In the genomic region with DNA sequence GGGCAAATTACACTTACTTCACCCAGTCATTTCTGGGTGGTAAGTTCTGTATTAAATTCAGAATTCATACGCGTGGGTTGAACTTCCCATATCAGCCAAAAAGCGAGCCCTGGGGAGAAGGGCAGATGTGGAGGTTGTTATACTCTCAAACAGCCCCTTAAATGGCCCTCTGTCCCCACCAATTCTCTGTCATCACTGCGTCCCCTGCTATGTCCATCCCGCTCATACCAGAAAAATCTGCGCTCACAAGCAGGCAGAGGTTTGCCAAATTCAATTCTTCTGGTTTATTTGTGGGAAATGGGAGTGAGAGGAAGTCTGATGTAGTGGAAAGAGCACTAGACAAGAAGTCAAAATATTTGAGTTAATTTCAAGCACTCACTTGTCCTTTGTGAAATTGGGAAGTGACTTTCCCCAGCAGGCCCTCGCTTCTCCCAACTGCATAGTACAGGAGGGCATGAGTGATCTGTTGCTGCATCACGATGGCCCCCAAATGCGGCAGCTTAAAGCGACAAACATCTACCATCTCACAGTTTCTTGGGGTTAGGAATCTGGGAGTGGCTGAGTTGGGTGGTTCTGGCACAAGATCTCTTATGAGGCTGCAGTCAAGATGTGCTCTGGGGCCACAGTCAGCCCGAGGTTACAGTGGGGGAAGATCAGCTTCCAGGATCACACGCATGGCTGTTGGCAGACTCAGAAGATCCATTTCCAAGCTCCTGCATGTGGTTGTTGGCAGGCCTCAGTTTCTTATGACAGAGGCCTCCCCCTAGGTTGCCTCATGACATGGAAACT, we compare ENCODE assay signal across 21 cellular contexts.
DNase-seq lines count a peak whose midpoint lies in the region; ATAC-seq and TF ChIP-seq lines count a peak whose summit lies in the region.
"Had no signal": no experiment of that assay in that cellular context is flagged by ENCODE, and none has a peak within 500 bp of the region (broad histone marks: within the 10 kb centered on the region; RNA-seq: fewer than 3 reads in every experiment).

No MANE protein-coding gene starts in this region.

- no peaks in the 10 kb centered on the region for H3K27me3 ChIP-seq in vagina
- H3K27me3 ChIP-seq: ascending aorta, pancreas had no signal

- TF ChIP-seq CTCF in nephron (IDR thresholded peaks at IDR 0.05; ENCODE audit: unreplicated experiment in 3 of 3), result no peak
- TF ChIP-seq CTCF in vagina (IDR thresholded peaks at IDR 0.05), result no peak

- peak overlapping the region in 2 of 3 experiments; percentile 58 to 74 for H3K27ac Mint-ChIP-seq in nephron
- H3K27ac Mint-ChIP-seq: activated CD8-positive, alpha-beta memory T cell treated with anti-CD3 and anti-CD28 coated beads, Interleukin-2, amount 10 ng/mL, durations not matched to agents 7 days and 5 days had no signal

- no peak overlapping the region for H3K27ac ChIP-seq in vagina
- H3K27ac ChIP-seq: ascending aorta, pancreas had no signal

- H3K36me3 Mint-ChIP-seq in nephron (ENCODE audit: low read depth), result no peaks in the 10 kb centered on the region
- H3K36me3 Mint-ChIP-seq: activated CD8-positive, alpha-beta memory T cell treated with anti-CD3 and anti-CD28 coated beads, Interleukin-2, amount 10 ng/mL, durations not matched to agents 7 days and 5 days; CD14-positive monocyte had no signal

- H3K4me1 ChIP-seq in vagina, result peaks cover 9% of the 10 kb centered on the region

- H3K9me3 Mint-ChIP-seq in nephron, result no peaks in the 10 kb centered on the region

- H3K27me3 Mint-ChIP-seq in nephron (ENCODE audit: low read depth), result peaks cover 27% of the 10 kb centered on the region

- intact Hi-C loops in Right ventricle myocardium inferior (cut with DNase I), result no loop called here
- intact Hi-C loops in vagina (cut with DNase I), result no loop called here

- TF ChIP-seq POLR2A in vagina (IDR thresholded peaks at IDR 0.05), result no peak

- no peaks in the 10 kb centered on the region for H3K36me3 ChIP-seq in vagina
- H3K36me3 ChIP-seq: ascending aorta, pancreas had no signal

- H3K9me3 ChIP-seq in vagina, result no peaks in the 10 kb centered on the region
- H3K9me3 ChIP-seq: ascending aorta, pancreas had no signal

- H3K4me1 Mint-ChIP-seq in nephron, result peaks cover 54% of the 10 kb centered on the region
- H3K4me1 Mint-ChIP-seq: activated CD8-positive, alpha-beta memory T cell treated with anti-CD3 and anti-CD28 coated beads, Interleukin-2, amount 10 ng/mL, durations not matched to agents 7 days and 5 days; CD14-positive monocyte had no signal

- DNase-seq in activated effector memory CD4-positive, alpha-beta T cell treated with anti-CD3 and anti-CD28 coated beads, Interleukin-2, amount 50 U/mL, for 16 hours, result peak; percentile 33
- DNase-seq in activated effector memory CD4-positive, alpha-beta T cell treated with Interleukin-2 at 50 U/mL for 16 hours, result no peak
- DNase-seq in Right ventricle myocardium inferior (ENCODE audit: missing footprints) (no peak), vagina (ENCODE audit: extremely low spot score in 2 of 2) (no peak)
- DNase-seq: activated CD4-positive, CD25-positive, alpha-beta regulatory T cell treated with anti-CD3 and anti-CD28 coated beads, Interleukin-2, amount 50 U/mL, for 72 hours; activated CD8-positive, alpha-beta memory T cell treated with anti-CD3 and anti-CD28 coated beads, Interleukin-2, amount 10 ng/mL, durations not matched to agents 7 days and 5 days; activated naive CD4-positive, alpha-beta T cell; DMS153; NCI-H1694; NCI-H446 treated with DMSO at 0.1 percent for 48 hours; SHP77 treated with DMSO at 0.1 percent for 48 hours; small intestine; stimulated activated CD4-positive, alpha-beta T cell treated with anti-CD3 and anti-CD28 coated beads, Interleukin-4, amount 100 ng/mL, for 4 hours; stimulated activated CD8-positive, alpha-beta memory T cell treated with anti-CD3 and anti-CD28 coated beads, Interleukin-4, amount 100 ng/mL, for 48 hours had no signal

- ATAC-seq in Right ventricle myocardium inferior (peak; percentile 33), GM18867 (IDR thresholded peaks at IDR 0.05; ENCODE audit: unreplicated experiment) (no peak), HG02973 (IDR thresholded peaks at IDR 0.05; ENCODE audit: unreplicated experiment) (no peak), GM21447 (IDR thresholded peaks at IDR 0.05; ENCODE audit: unreplicated experiment) (no peak)
- ATAC-seq: activated CD8-positive, alpha-beta memory T cell treated with anti-CD3 and anti-CD28 coated beads, Interleukin-2, amount 10 ng/mL, durations not matched to agents 7 days and 5 days had no signal

- H3K4me3 Mint-ChIP-seq in nephron, result peak overlapping the region in 1 of 3 experiments; percentile 8
- H3K4me3 Mint-ChIP-seq: activated CD8-positive, alpha-beta memory T cell treated with anti-CD3 and anti-CD28 coated beads, Interleukin-2, amount 10 ng/mL, durations not matched to agents 7 days and 5 days; CD14-positive monocyte had no signal

- no peak overlapping the region for H3K4me3 ChIP-seq in vagina
- H3K4me3 ChIP-seq: ascending aorta, pancreas had no signal
